19 cellular contexts compared by ENCODE assay signal in the genomic region with DNA sequence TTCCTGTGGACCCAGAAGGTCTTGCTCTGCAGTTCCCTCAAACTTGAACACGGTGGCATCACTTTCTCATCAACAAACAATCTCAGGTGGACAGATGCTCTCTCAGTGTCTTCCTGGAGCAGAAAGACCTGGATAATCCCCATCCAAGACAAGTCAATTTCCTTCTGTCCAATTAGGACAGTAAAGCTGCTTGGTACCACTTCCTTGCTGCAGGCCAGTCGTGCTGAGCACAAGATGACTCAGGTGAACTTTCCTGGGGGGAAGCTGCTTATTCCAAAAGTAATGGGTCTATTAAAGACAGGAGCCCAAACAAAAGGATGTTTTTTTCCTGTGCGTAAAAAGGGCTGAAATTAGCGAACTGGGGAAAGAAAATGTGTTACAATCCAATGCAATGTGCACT.
DNase-seq lines count a peak whose midpoint lies in the region; ATAC-seq and TF ChIP-seq lines count a peak whose summit lies in the region.
"Had no signal": no experiment of that assay in that cellular context is flagged by ENCODE, and none has a peak within 500 bp of the region (broad histone marks: within the 10 kb centered on the region; RNA-seq: fewer than 3 reads in every experiment).

No MANE protein-coding gene starts in this region.

- no peaks in the 10 kb centered on the region for H3K27me3 Mint-ChIP-seq in activated T-cell treated with anti-CD3 and anti-CD28 coated beads, Interleukin-2, amount 50 U/mL, for 72 hours (ENCODE audit: low read depth)
- H3K27me3 Mint-ChIP-seq in activated T-cell treated with anti-CD3 and anti-CD28 coated beads, Interleukin-2, amount 50 U/mL, for 4 hours (ENCODE audit: low read depth): no peaks in the 10 kb centered on the region
- no peaks in the 10 kb centered on the region for H3K27me3 Mint-ChIP-seq in Calu3 (ENCODE audit: unreplicated experiment)
- H3K27me3 Mint-ChIP-seq in activated naive CD8-positive, alpha-beta T cell treated with anti-CD3 and anti-CD28 coated beads for 36 hours: no peaks in the 10 kb centered on the region
- H3K27me3 Mint-ChIP-seq in naive thymus-derived CD4-positive, alpha-beta T cell: no peaks in the 10 kb centered on the region

- TF ChIP-seq CTCF in Calu3 (IDR thresholded peaks at IDR 0.05; ENCODE audit: unreplicated experiment) (no peak), GM10266 (IDR thresholded peaks at IDR 0.05; ENCODE audit: control insufficient read depth, insufficient read depth, low read depth, missing control alignments) (no peak), ascending aorta (IDR thresholded peaks at IDR 0.05) (no peak)

- H3K9me3 Mint-ChIP-seq in activated T-cell treated with anti-CD3 and anti-CD28 coated beads, Interleukin-2, amount 50 U/mL, for 72 hours: peaks cover 0 to 3% of the 10 kb centered on the region in 2 donors
- H3K9me3 Mint-ChIP-seq in activated T-cell treated with anti-CD3 and anti-CD28 coated beads, Interleukin-2, amount 50 U/mL, for 4 hours: no peaks in the 10 kb centered on the region
- H3K9me3 Mint-ChIP-seq in Calu3 (ENCODE audit: low read depth, unreplicated experiment): no peaks in the 10 kb centered on the region
- H3K9me3 Mint-ChIP-seq in activated naive CD8-positive, alpha-beta T cell treated with anti-CD3 and anti-CD28 coated beads for 36 hours: peaks cover 9% of the 10 kb centered on the region
- peaks cover 0 to 6% (median 0%) of the 10 kb centered on the region in 11 donors for H3K9me3 Mint-ChIP-seq in naive thymus-derived CD4-positive, alpha-beta T cell

- intact Hi-C loops in Calu3 (cut with micrococcal nuclease; ENCODE audit: unreplicated experiment): no loop called here
- intact Hi-C loops in naive thymus-derived CD4-positive, alpha-beta T cell (cut with micrococcal nuclease): no loop called here
- intact Hi-C loops in posterior vena cava (cut with DNase I): loop anchor here in 1 of 2 donors (5.0 kb wide), 1 partner anchor 575 kb away; no protein-coding TSS in a partner anchor
- intact Hi-C loops in ascending aorta (cut with DNase I): no loop called here

- peaks cover 5 to 14% of the 10 kb centered on the region in 2 donors for H3K36me3 Mint-ChIP-seq in activated T-cell treated with anti-CD3 and anti-CD28 coated beads, Interleukin-2, amount 50 U/mL, for 72 hours (ENCODE audit: insufficient read depth in 2 of 2)
- H3K36me3 Mint-ChIP-seq in activated T-cell treated with anti-CD3 and anti-CD28 coated beads, Interleukin-2, amount 50 U/mL, for 4 hours (ENCODE audit: insufficient read depth): peaks cover 30% of the 10 kb centered on the region
- H3K36me3 Mint-ChIP-seq in Calu3 (ENCODE audit: insufficient read depth, unreplicated experiment): peaks cover 14% of the 10 kb centered on the region
- H3K36me3 Mint-ChIP-seq in activated naive CD8-positive, alpha-beta T cell treated with anti-CD3 and anti-CD28 coated beads for 36 hours: peaks cover 33% of the 10 kb centered on the region
- H3K36me3 Mint-ChIP-seq in naive thymus-derived CD4-positive, alpha-beta T cell: peaks cover 0 to 37% (median 23%) of the 10 kb centered on the region in 5 donors

- no peak for DNase-seq in activated T-cell treated with anti-CD3 and anti-CD28 coated beads, Interleukin-2, amount 50 U/mL, for 72 hours
- no peak for DNase-seq in activated T-cell treated with anti-CD3 and anti-CD28 coated beads, Interleukin-2, amount 50 U/mL, for 4 hours
- DNase-seq in Calu3: no peak
- no peak for DNase-seq in activated naive CD8-positive, alpha-beta T cell treated with anti-CD3 and anti-CD28 coated beads for 36 hours
- no peak for DNase-seq in naive thymus-derived CD4-positive, alpha-beta T cell
- no peak for DNase-seq in GM10266 (ENCODE audit: extremely low spot score)
- DNase-seq in posterior vena cava (ENCODE audit: low spot score): no peak
- DNase-seq in ascending aorta (ENCODE audit: low spot score in 2 of 2): no peak
- DNase-seq: COR-L47, DMS53, H7, KG1, NCI-H1436, NCI-H2029, NCI-H2171 treated with DMSO at 0.1 percent for 48 hours, NCI-H748 treated with DMSO at 0.1 percent for 48 hours, PC-9 had no signal

- H3K27ac Mint-ChIP-seq in activated T-cell treated with anti-CD3 and anti-CD28 coated beads, Interleukin-2, amount 50 U/mL, for 72 hours: peak overlapping the region; percentile 21
- H3K27ac Mint-ChIP-seq in Calu3 (ENCODE audit: unreplicated experiment): peak overlapping the region; percentile 39
- peak overlapping the region; percentile 94 for H3K27ac Mint-ChIP-seq in activated naive CD8-positive, alpha-beta T cell treated with anti-CD3 and anti-CD28 coated beads for 36 hours
- peak overlapping the region in 8 of 9 donors; percentile 92 to 100 (median 97) for H3K27ac Mint-ChIP-seq in naive thymus-derived CD4-positive, alpha-beta T cell

- H3K4me1 ChIP-seq in naive thymus-derived CD4-positive, alpha-beta T cell (ENCODE audit: control insufficient read depth in 2 of 2, insufficient read depth in 2 of 2, low read length in 2 of 2): peaks cover 8 to 83% of the 10 kb centered on the region in 2 donors
- H3K4me1 ChIP-seq in ascending aorta: peaks cover 0 to 14% of the 10 kb centered on the region in 2 donors

- no peaks in the 10 kb centered on the region for H3K27me3 ChIP-seq in naive thymus-derived CD4-positive, alpha-beta T cell (ENCODE audit: control insufficient read depth in 2 of 2, insufficient read depth in 2 of 2, low read length in 2 of 2)
- no peaks in the 10 kb centered on the region for H3K27me3 ChIP-seq in ascending aorta
- H3K27me3 ChIP-seq: BLaER1 treated with 17β-estradiol and CSF1 and Interleukin-3, amounts not matched to agents 10 nM and 100 nM had no signal

- BruUV-seq in Calu3 (replicated peaks; lab: Mats Ljungman, UMichigan): no TSS peak

- H3K9me3 ChIP-seq in naive thymus-derived CD4-positive, alpha-beta T cell (ENCODE audit: control insufficient read depth in 2 of 3, low read length in 3 of 3): no peaks in the 10 kb centered on the region
- H3K9me3 ChIP-seq in ascending aorta: no peaks in the 10 kb centered on the region
- H3K9me3 ChIP-seq: BLaER1 treated with 17β-estradiol and CSF1 and Interleukin-3, amounts not matched to agents 10 nM and 100 nM had no signal

- POLR2A ChIA-PET in naive thymus-derived CD4-positive, alpha-beta T cell (lab: Charles Lee): interaction anchor here (0.8 to 14.4 kb wide), 3 partner anchors 11 to 20 kb away, joined by 4 to 189 read pairs (median 145); no protein-coding TSS in a partner anchor

- H3K36me3 ChIP-seq in naive thymus-derived CD4-positive, alpha-beta T cell (ENCODE audit: control insufficient read depth in 2 of 3, insufficient read depth in 3 of 3, low read length in 3 of 3): peaks cover 0 to 15% (median 0%) of the 10 kb centered on the region in 3 experiments
- H3K36me3 ChIP-seq in ascending aorta: no peaks in the 10 kb centered on the region
- H3K36me3 ChIP-seq: BLaER1 treated with 17β-estradiol and CSF1 and Interleukin-3, amounts not matched to agents 10 nM and 100 nM had no signal

- peak overlapping the region; percentile 94 for H3K27ac ChIP-seq in naive thymus-derived CD4-positive, alpha-beta T cell (ENCODE audit: low read depth, low read length)
- H3K27ac ChIP-seq in ascending aorta: no peak overlapping the region
- H3K27ac ChIP-seq: BLaER1 treated with 17β-estradiol and CSF1 and Interleukin-3, amounts not matched to agents 10 nM and 100 nM; PC-9 had no signal

- no peak for ATAC-seq in activated T-cell treated with anti-CD3 and anti-CD28 coated beads, Interleukin-2, amount 50 U/mL, for 72 hours (replicated peaks in 1 of 2)
- ATAC-seq in activated T-cell treated with anti-CD3 and anti-CD28 coated beads, Interleukin-2, amount 50 U/mL, for 4 hours: no peak
- no peak for ATAC-seq in naive thymus-derived CD4-positive, alpha-beta T cell
- ATAC-seq: HepG2 had no signal

- peak overlapping the region; percentile 72 to 85 for H3K4me3 Mint-ChIP-seq in activated T-cell treated with anti-CD3 and anti-CD28 coated beads, Interleukin-2, amount 50 U/mL, for 72 hours
- H3K4me3 Mint-ChIP-seq in activated T-cell treated with anti-CD3 and anti-CD28 coated beads, Interleukin-2, amount 50 U/mL, for 4 hours: no peak overlapping the region
- no peak overlapping the region for H3K4me3 Mint-ChIP-seq in Calu3 (ENCODE audit: low read depth, unreplicated experiment)
- H3K4me3 Mint-ChIP-seq in activated naive CD8-positive, alpha-beta T cell treated with anti-CD3 and anti-CD28 coated beads for 36 hours: peak overlapping the region; percentile 77
- peak overlapping the region in 9 of 10 donors; percentile 72 to 97 (median 89) for H3K4me3 Mint-ChIP-seq in naive thymus-derived CD4-positive, alpha-beta T cell

- peaks cover 92% of the 10 kb centered on the region for H3K4me1 Mint-ChIP-seq in activated T-cell treated with anti-CD3 and anti-CD28 coated beads, Interleukin-2, amount 50 U/mL, for 72 hours (ENCODE audit: low read depth)
- H3K4me1 Mint-ChIP-seq in activated T-cell treated with anti-CD3 and anti-CD28 coated beads, Interleukin-2, amount 50 U/mL, for 4 hours (ENCODE audit: low read depth): peaks cover 85% of the 10 kb centered on the region
- H3K4me1 Mint-ChIP-seq in Calu3 (ENCODE audit: low read depth, unreplicated experiment): peaks cover 8% of the 10 kb centered on the region
- peaks cover 85% of the 10 kb centered on the region for H3K4me1 Mint-ChIP-seq in activated naive CD8-positive, alpha-beta T cell treated with anti-CD3 and anti-CD28 coated beads for 36 hours
- peaks cover 71 to 96% (median 90%) of the 10 kb centered on the region in 7 donors for H3K4me1 Mint-ChIP-seq in naive thymus-derived CD4-positive, alpha-beta T cell

- no peak overlapping the region for H3K4me3 ChIP-seq in naive thymus-derived CD4-positive, alpha-beta T cell (ENCODE audit: low read length)
- H3K4me3 ChIP-seq in ascending aorta: no peak overlapping the region
- H3K4me3 ChIP-seq: BLaER1 treated with 17β-estradiol and CSF1 and Interleukin-3, amounts not matched to agents 10 nM and 100 nM; PC-9 had no signal

- CTCF ChIA-PET in Calu3 (lab: Charles Lee): no interaction called here
- CTCF ChIA-PET in naive thymus-derived CD4-positive, alpha-beta T cell (lab: Charles Lee): interaction anchor here (0.5 to 16.7 kb wide), 3 partner anchors 11 to 41 kb away, joined by 3 to 283 read pairs (median 3); no protein-coding TSS in a partner anchor

Comparison
In these comparisons a context has a peak if more than half of its experiments do, and no peak if none do; other contexts are left out.
1. H3K4me3 Mint-ChIP-seq: peak in activated T-cell treated with anti-CD3 and anti-CD28 coated beads, Interleukin-2, amount 50 U/mL, for 72 hours (2 of 2), activated naive CD8-positive, alpha-beta T cell treated with anti-CD3 and anti-CD28 coated beads for 36 hours (single experiment) and naive thymus-derived CD4-positive, alpha-beta T cell (9 of 10); none in activated T-cell treated with anti-CD3 and anti-CD28 coated beads, Interleukin-2, amount 50 U/mL, for 4 hours (single experiment) and Calu3 (single experiment).
2. H3K27ac Mint-ChIP-seq: peak in every context shown above with its lines; median percentile 97 in naive thymus-derived CD4-positive, alpha-beta T cell; 94 in activated naive CD8-positive, alpha-beta T cell treated with anti-CD3 and anti-CD28 coated beads for 36 hours; 39 in Calu3; 21 in activated T-cell treated with anti-CD3 and anti-CD28 coated beads, Interleukin-2, amount 50 U/mL, for 72 hours.